8 cellular contexts compared by ENCODE assay signal in genomic region chrX:153469811-153470410, GRCh38. TPM values are rescaled to one million over a fixed set of nuclear protein-coding genes. Genes with fewer than 3 reads are reported as not detected.
A peak's percentile ranks its signal among the peaks of the same experiment; 100 is the strongest.
DNase-seq lines count a peak whose midpoint lies in the region; ATAC-seq, FAIRE-seq and TF ChIP-seq lines count a peak whose summit lies in the region.

No MANE protein-coding gene starts in this region.

- RAD21 ChIA-PET in GM12878 (lab: Charles Lee; ENCODE audit: unreplicated experiment), result no interaction called here

- no peak for TF ChIP-seq RAD21 in GM12878 (IDR thresholded peaks at IDR 0.05; ENCODE audit: insufficient read depth, low read depth, low read length)

- in situ Hi-C loops in GM12878 (cut with MboI), result no loop called here

- no peak for TF ChIP-seq EP300 in GM12878 (IDR thresholded peaks at IDR 0.05; ENCODE audit: borderline replicate concordance in 1 of 2, control insufficient read depth in 1 of 2, low read depth in 2 of 2, low read length in 2 of 2)

- H3K4me2 ChIP-seq in GM12878 (ENCODE audit: control insufficient read depth, insufficient read depth), result peak overlapping the region; percentile 72

- CTCF ChIA-PET in GM12878 (lab: Yijun Ruan, JAX), result interaction anchor here (0.6 to 2.3 kb wide), 4 partner anchors 37 to 528 kb away, joined by 3 to 7 read pairs (median 4); no protein-coding TSS in a partner anchor

- no peaks in the 10 kb centered on the region for H3K9me3 ChIP-seq in GM12878 (replicated peaks; ENCODE audit: control insufficient read depth, insufficient read depth, low read length)

- POLR2A ChIA-PET in GM12878 (lab: Charles Lee), result no interaction called here

- TF ChIP-seq CTCF in GM12874 (IDR thresholded peaks at IDR 0.05; ENCODE audit: insufficient read depth, low read depth, low read length) (peak; percentile 6; the same call in 1 of the 2 replicates), GM12878 (IDR thresholded peaks at IDR 0.05 in 2 of 3, conservative IDR thresholded peaks at IDR 0.05 in 1 of 3; ENCODE audit: control insufficient read depth in 2 of 3, extremely low read depth in 1 of 3, insufficient read depth in 1 of 3, low read depth in 3 of 3, low read length in 3 of 3) (0 out of 6 replicates have a peak, but pooled peaks of 1 of the 3 experiments have one; percentile 0)

- H3K79me2 ChIP-seq in GM12878 (ENCODE audit: control insufficient read depth, insufficient read depth, low read length), result peaks cover 6% of the 10 kb centered on the region

- peak; percentile 47 for ATAC-seq in HG02759 (IDR thresholded peaks at IDR 0.05; ENCODE audit: unreplicated experiment)
- ATAC-seq in GM12878, result peak; percentile 65

- intact Hi-C loops in GM12878 (cut with micrococcal nuclease; ENCODE audit: unreplicated experiment), result loop anchor here (2.0 kb wide), 1 partner anchor 37 kb away; no protein-coding TSS in a partner anchor

- no peaks in the 10 kb centered on the region for H3K4me1 ChIP-seq in GM12878 (ENCODE audit: control insufficient read depth, insufficient read depth, low read length)

- H3K27me3 ChIP-seq in GM12878 (replicated peaks in 1 of 2; ENCODE audit: control insufficient read depth in 2 of 2, insufficient read depth in 2 of 2, low read length in 1 of 2), result no peaks in the 10 kb centered on the region

- H3K4me3 ChIP-seq in GM12878, result peak overlapping the region; percentile 87

- WGBS in GM12878 (ENCODE audit: insufficient coverage, insufficient replicate concordance, low lambda C conversion rate, missing lambda C conversion rate), result 20% methylated on average over 18 of the region's 32 CpGs

- peak overlapping the region; percentile 47 for H3K9ac ChIP-seq in GM12878 (ENCODE audit: control insufficient read depth, insufficient read depth, low read length)

- TSS peak; percentile 63 for BruUV-seq in GM12878 (replicated peaks; lab: Mats Ljungman, UMichigan)

- SMC1A ChIA-PET in GM12878 (lab: Charles Lee; ENCODE audit: uncharacterized antibody, unreplicated experiment), result interaction anchor here (1.3 kb wide), 1 partner anchor 69 kb away, joined by 3 read pairs; no protein-coding TSS in a partner anchor

- TF ChIP-seq POLR2A in GM12878 (IDR thresholded peaks at IDR 0.05; ENCODE audit: low read depth, low read length), result no peak

- peak overlapping the region; percentile 31; the same call in 1 of the 2 replicates for H3K27ac ChIP-seq in GM12878 (ENCODE audit: control insufficient read depth, insufficient read depth)

- no peaks in the 10 kb centered on the region; a peak in 2 of 4 replicates for H3K36me3 ChIP-seq in GM12878 (ENCODE audit: control insufficient read depth in 2 of 2, insufficient read depth in 2 of 2, low read length in 1 of 2)

- H2AFZ ChIP-seq in GM12878 (ENCODE audit: control insufficient read depth, low read depth, low read length), result peak overlapping the region; percentile 63

- no peaks in the 10 kb centered on the region for H4K20me1 ChIP-seq in GM12878 (ENCODE audit: control insufficient read depth, insufficient read depth)

- peak; percentile 32 for DNase-seq in A172 (ENCODE audit: low spot score)
- DNase-seq in NCI-H69 (lab: John Stamatoyannopoulos, UW), result peak; percentile 70
- no peak for DNase-seq in GM12878 (ENCODE audit: low read depth, low spot score)
- DNase-seq in islet precursor cell, result peak; percentile 68
- peak; percentile 38 for DNase-seq in stimulated activated CD4-positive, alpha-beta T cell treated with anti-CD3 and anti-CD28 coated beads, Interleukin-4, amount 100 ng/mL, for 24 hours
- no peak for DNase-seq in NCI-H524 treated with DMSO at 0.1 percent for 48 hours (lab: John Stamatoyannopoulos, UW)

- no peak for FAIRE-seq in GM12878 (lab: Jason Lieb, UNC)

RNA-seq across cellular contexts. Expression of gene HAUS7, which starts 0.5 kb away (rescaled TPM):
- 55.7 and 62.6 TPM in 2 replicates for total RNA-seq in A172 (2014; rRNA removed; shearing (Covaris generic))
- 11.0 and 11.4 TPM in 2 replicates for total RNA-seq in GM12878 (2013; cell fraction: nucleolus; rRNA removed)
- total RNA-seq in GM12878 (2014; rRNA removed) (20.5 and 26.2 TPM in 2 replicates), GM12878 (2014; rRNA removed; fragmentation: Illumina TruSeq; extraction: Trizol) (22.1 and 22.7 TPM in 2 replicates), GM12878 (2021) (40.5 and 44.5 TPM in 2 replicates)
- 5.0 TPM for polyA plus RNA-seq in GM12878 (2011; ENCODE audit: low read depth)
- polyA plus RNA-seq in GM12878 (2011; rRNA removed) (12.7 and 20.3 TPM in 2 replicates), GM12878 (2014; fragmentation: Illumina TruSeq; extraction: Trizol) (8.0 and 16.6 TPM in 2 replicates), GM12878 (2014; fragmentation: Nextera tagmentation; extraction: Ambion mirVana) (10 to 100 TPM in 1 of 2 experiments, 1 to 10 TPM in 1; 6.7 to 15.6 TPM), GM12878 (2014; rRNA removed) (36.5 and 45.2 TPM in 2 replicates), GM12878 (2016; fragmentation: Nextera tagmentation; extraction: Ambion mirVana) (10 to 100 TPM; 61.0 to 63.3 TPM)
- 39.1 and 47.7 TPM in 2 replicates for polyA plus RNA-seq in GM12878 (2011; cell fraction: cytosol; rRNA removed)
- 52.3 and 76.7 TPM in 2 replicates for polyA plus RNA-seq in GM12878 (2011; cell fraction: nucleus; rRNA removed)
- polyA plus RNA-seq in GM12878 (2012), result 15.2 and 15.5 TPM in 2 replicates
- 20.2 and 37.0 TPM in 2 replicates for polyA minus RNA-seq in GM12878 (2011; rRNA and poly(A)+ RNA removed)
- 7.1 and 10.3 TPM in 2 replicates for polyA minus RNA-seq in GM12878 (2011; cell fraction: cytosol; rRNA and poly(A)+ RNA removed)
- polyA minus RNA-seq in GM12878 (2011; cell fraction: nucleus; rRNA and poly(A)+ RNA removed), result 12.3 and 16.2 TPM in 2 replicates

RNA-seq across cellular contexts. Expression of gene TREX2, which starts 24.1 kb away (rescaled TPM):
- 0.62 and 9.5 TPM in 2 replicates for total RNA-seq in A172 (2014; rRNA removed; shearing (Covaris generic))
- 1.9 and 3.4 TPM in 2 replicates for total RNA-seq in GM12878 (2013; cell fraction: nucleolus; rRNA removed)
- total RNA-seq in GM12878 (2014; rRNA removed), result 0.65 and 0.85 TPM in 2 replicates
- total RNA-seq in GM12878 (2014; rRNA removed; fragmentation: Illumina TruSeq; extraction: Trizol), result 0.23 TPM in 1 of 2 replicates, not detected in the other
- 0.80 and 1.1 TPM in 2 replicates for total RNA-seq in GM12878 (2021)
- polyA plus RNA-seq in GM12878 (2011; ENCODE audit: low read depth), result 0.21 TPM
- 0.14 TPM in 1 of 2 replicates, not detected in the other for polyA plus RNA-seq in GM12878 (2011; rRNA removed)
- 0.27 and 0.62 TPM in 2 replicates for polyA plus RNA-seq in GM12878 (2011; cell fraction: cytosol; rRNA removed)
- 2.8 and 5.9 TPM in 2 replicates for polyA plus RNA-seq in GM12878 (2011; cell fraction: nucleus; rRNA removed)
- polyA plus RNA-seq in GM12878 (2012), result 0.27 and 0.29 TPM in 2 replicates
- 0.09 TPM in 1 of 2 replicates, not detected in the other for polyA plus RNA-seq in GM12878 (2014; fragmentation: Illumina TruSeq; extraction: Trizol)
- not detected for polyA plus RNA-seq in GM12878 (2014; fragmentation: Nextera tagmentation; extraction: Ambion mirVana)
- 0.84 and 0.97 TPM in 2 replicates for polyA plus RNA-seq in GM12878 (2014; rRNA removed)
- polyA plus RNA-seq in GM12878 (2016; fragmentation: Nextera tagmentation; extraction: Ambion mirVana), result under 1 TPM; 0.50 to 0.60 TPM
- 0.46 TPM in 1 of 2 replicates, not detected in the other for polyA minus RNA-seq in GM12878 (2011; rRNA and poly(A)+ RNA removed)
- polyA minus RNA-seq in GM12878 (2011; cell fraction: cytosol; rRNA and poly(A)+ RNA removed), result 0.80 and 0.83 TPM in 2 replicates
- 1.6 and 5.4 TPM in 2 replicates for polyA minus RNA-seq in GM12878 (2011; cell fraction: nucleus; rRNA and poly(A)+ RNA removed)

RNA-seq across cellular contexts. Expression of gene BGN, which starts 24.9 kb away (rescaled TPM):
- not detected in 2 replicates for total RNA-seq in A172 (2014; rRNA removed; shearing (Covaris generic))
- total RNA-seq in GM12878 (2013; cell fraction: nucleolus; rRNA removed), result not detected in 2 replicates
- not detected in 2 replicates for total RNA-seq in GM12878 (2014; rRNA removed)
- not detected in 2 replicates for total RNA-seq in GM12878 (2014; rRNA removed; fragmentation: Illumina TruSeq; extraction: Trizol)
- total RNA-seq in GM12878 (2021), result 0.18 and 0.27 TPM in 2 replicates
- polyA plus RNA-seq in GM12878 (2011; ENCODE audit: low read depth), result not detected
- not detected in 2 replicates for polyA plus RNA-seq in GM12878 (2011; rRNA removed)
- not detected in 2 replicates for polyA plus RNA-seq in GM12878 (2011; cell fraction: cytosol; rRNA removed)
- not detected in 2 replicates for polyA plus RNA-seq in GM12878 (2011; cell fraction: nucleus; rRNA removed)
- polyA plus RNA-seq in GM12878 (2012), result not detected in 2 replicates
- polyA plus RNA-seq in GM12878 (2014; fragmentation: Illumina TruSeq; extraction: Trizol), result not detected in 2 replicates
- polyA plus RNA-seq in GM12878 (2014; fragmentation: Nextera tagmentation; extraction: Ambion mirVana), result not detected
- not detected in 2 replicates for polyA plus RNA-seq in GM12878 (2014; rRNA removed)
- under 1 TPM; 0.06 to 0.12 TPM for polyA plus RNA-seq in GM12878 (2016; fragmentation: Nextera tagmentation; extraction: Ambion mirVana)
- polyA minus RNA-seq in GM12878 (2011; rRNA and poly(A)+ RNA removed), result not detected in 2 replicates
- not detected in 2 replicates for polyA minus RNA-seq in GM12878 (2011; cell fraction: cytosol; rRNA and poly(A)+ RNA removed)
- polyA minus RNA-seq in GM12878 (2011; cell fraction: nucleus; rRNA and poly(A)+ RNA removed), result not detected in 2 replicates

RNA-seq across cellular contexts. Expression of gene ATP2B3, which starts 47.5 kb away (rescaled TPM):
- not detected in 2 replicates for total RNA-seq in A172 (2014; rRNA removed; shearing (Covaris generic))
- 0.08 TPM in 1 of 2 replicates, not detected in the other for total RNA-seq in GM12878 (2013; cell fraction: nucleolus; rRNA removed)
- not detected in 2 replicates for total RNA-seq in GM12878 (2014; rRNA removed)
- not detected in 2 replicates for total RNA-seq in GM12878 (2014; rRNA removed; fragmentation: Illumina TruSeq; extraction: Trizol)
- total RNA-seq in GM12878 (2021), result not detected in 2 replicates
- polyA plus RNA-seq in GM12878 (2011; ENCODE audit: low read depth), result not detected
- polyA plus RNA-seq in GM12878 (2011; rRNA removed), result not detected in 2 replicates
- polyA plus RNA-seq in GM12878 (2011; cell fraction: cytosol; rRNA removed), result not detected in 2 replicates
- 0.10 TPM in 1 of 2 replicates, not detected in the other for polyA plus RNA-seq in GM12878 (2011; cell fraction: nucleus; rRNA removed)
- 0.03 TPM in 1 of 2 replicates, not detected in the other for polyA plus RNA-seq in GM12878 (2012)
- polyA plus RNA-seq in GM12878 (2014; fragmentation: Illumina TruSeq; extraction: Trizol), result not detected in 2 replicates
- not detected for polyA plus RNA-seq in GM12878 (2014; fragmentation: Nextera tagmentation; extraction: Ambion mirVana)
- polyA plus RNA-seq in GM12878 (2014; rRNA removed), result 0.01 TPM in 2 replicates
- polyA plus RNA-seq in GM12878 (2016; fragmentation: Nextera tagmentation; extraction: Ambion mirVana), result not detected
- polyA minus RNA-seq in GM12878 (2011; rRNA and poly(A)+ RNA removed), result not detected in 2 replicates
- not detected in 2 replicates for polyA minus RNA-seq in GM12878 (2011; cell fraction: cytosol; rRNA and poly(A)+ RNA removed)
- not detected in 2 replicates for polyA minus RNA-seq in GM12878 (2011; cell fraction: nucleus; rRNA and poly(A)+ RNA removed)

RNA-seq across cellular contexts. Expression of gene ZFP92, which starts 58.6 kb away (rescaled TPM):
- 1.9 and 2.0 TPM in 2 replicates for total RNA-seq in A172 (2014; rRNA removed; shearing (Covaris generic))
- 3.2 and 3.7 TPM in 2 replicates for total RNA-seq in GM12878 (2013; cell fraction: nucleolus; rRNA removed)
- total RNA-seq in GM12878 (2014; rRNA removed) (0.06 and 0.11 TPM in 2 replicates), GM12878 (2014; rRNA removed; fragmentation: Illumina TruSeq; extraction: Trizol) (0.09 and 0.14 TPM in 2 replicates), GM12878 (2021) (0.13 and 0.31 TPM in 2 replicates)
- polyA plus RNA-seq in GM12878 (2011; ENCODE audit: low read depth), result 0.62 TPM
- polyA plus RNA-seq in GM12878 (2011; rRNA removed) (1.4 and 1.6 TPM in 2 replicates), GM12878 (2014; fragmentation: Illumina TruSeq; extraction: Trizol) (0.16 and 0.27 TPM in 2 replicates), GM12878 (2014; fragmentation: Nextera tagmentation; extraction: Ambion mirVana) (under 1 TPM; 0.02 to 0.03 TPM), GM12878 (2014; rRNA removed) (0.09 and 0.19 TPM in 2 replicates), GM12878 (2016; fragmentation: Nextera tagmentation; extraction: Ambion mirVana) (not detected)
- polyA plus RNA-seq in GM12878 (2011; cell fraction: cytosol; rRNA removed), result 1.6 TPM in 2 replicates
- 4.0 and 4.2 TPM in 2 replicates for polyA plus RNA-seq in GM12878 (2011; cell fraction: nucleus; rRNA removed)
- 0.72 and 0.93 TPM in 2 replicates for polyA plus RNA-seq in GM12878 (2012)
- polyA minus RNA-seq in GM12878 (2011; rRNA and poly(A)+ RNA removed), result 1.6 and 2.4 TPM in 2 replicates
- polyA minus RNA-seq in GM12878 (2011; cell fraction: cytosol; rRNA and poly(A)+ RNA removed), result 1.0 and 1.7 TPM in 2 replicates
- polyA minus RNA-seq in GM12878 (2011; cell fraction: nucleus; rRNA and poly(A)+ RNA removed), result 0.97 and 1.7 TPM in 2 replicates

Comparison
In these comparisons a context has a peak if more than half of its experiments do, and no peak if none do; other contexts are left out.
1. DNase-seq: peak in A172 (single experiment), NCI-H69 (single experiment), islet precursor cell (single experiment) and stimulated activated CD4-positive, alpha-beta T cell treated with anti-CD3 and anti-CD28 coated beads, Interleukin-4, amount 100 ng/mL, for 24 hours (single experiment); none in GM12878 (single experiment) and NCI-H524 treated with DMSO at 0.1 percent for 48 hours (single experiment).